ENCODE assay signal across 8 cellular contexts in the genomic region with DNA sequence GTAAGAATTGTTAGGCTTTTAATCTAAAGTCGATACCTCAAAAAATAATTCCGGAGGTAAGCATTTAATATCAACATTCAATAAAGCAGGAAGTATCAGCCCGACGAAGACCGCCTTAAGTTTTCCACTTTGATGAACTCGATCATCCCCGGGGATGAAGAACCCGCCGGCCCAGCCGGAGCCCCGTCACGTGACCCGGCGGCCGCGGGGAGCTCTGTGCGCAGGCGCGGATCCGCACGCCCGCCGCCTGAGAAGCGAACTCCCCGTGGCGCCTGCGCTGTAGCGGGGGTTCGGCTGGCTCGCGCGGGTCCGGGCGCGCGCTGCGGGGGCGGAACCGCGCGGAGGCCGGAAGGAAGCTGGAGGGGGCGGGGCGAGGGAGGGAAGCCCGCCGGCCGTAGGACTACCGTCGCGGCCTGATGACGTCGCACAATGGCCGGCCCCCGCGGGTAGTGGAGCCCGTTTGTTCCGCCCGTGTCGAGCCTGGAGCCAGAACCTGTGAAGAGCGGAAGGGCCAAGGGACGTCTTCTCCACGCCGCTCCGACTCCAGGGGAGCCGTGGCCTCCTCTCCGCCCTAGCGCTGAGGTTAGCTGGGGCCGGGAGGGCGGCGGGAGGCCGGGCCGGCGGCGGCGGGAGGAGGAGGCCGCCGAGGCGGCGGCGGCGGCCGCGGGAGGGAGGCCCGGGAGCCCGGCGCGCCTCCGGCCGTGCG. TPM values are rescaled to one million over a fixed set of nuclear protein-coding genes. Genes with fewer than 3 reads are reported as not detected.
DNase-seq lines count a peak whose midpoint lies in the region; ATAC-seq, FAIRE-seq and TF ChIP-seq lines count a peak whose summit lies in the region.

Gene ZC3H18, plus strand, starts transcription at position 419 of the 706 bp plus-strand sequence. CDS start 6,721 bp downstream, outside the sequence.

- H2AFZ ChIP-seq in keratinocyte (ENCODE audit: control insufficient read depth, low read length), result peak within 1 kb of the TSS; percentile 92

- peaks cover 17% of the 10 kb centered on the region for H3K4me1 ChIP-seq in keratinocyte (ENCODE audit: control insufficient read depth, extremely low read depth, insufficient read depth, low read length)

- no peaks in the 10 kb centered on the region for H3K9me1 ChIP-seq in keratinocyte (ENCODE audit: control insufficient read depth, extremely low read depth, insufficient read depth, low read length)

- peak within 1 kb of the TSS; percentile 93 for H3K4me2 ChIP-seq in keratinocyte (ENCODE audit: control insufficient read depth, extremely low read depth, insufficient read depth, low read depth, low read length)

- dilution Hi-C loops in keratinocyte (cut with MboI; ENCODE audit: extremely low pct_ligation_motif_present, low sequenced_read_pairs), result no loop called here

- ATAC-seq in GM19043 (IDR thresholded peaks at IDR 0.05; ENCODE audit: low read depth, unreplicated experiment), result peak; percentile 75
- peak; percentile 77 for ATAC-seq in HG03354 (IDR thresholded peaks at IDR 0.05; ENCODE audit: poor library complexity, severe bottlenecking, unreplicated experiment)

- H4K20me1 ChIP-seq in keratinocyte (ENCODE audit: control insufficient read depth, extremely low read depth, insufficient read depth, low read length), result no peaks in the 10 kb centered on the region

- peaks cover under 1 to 1% of the 10 kb centered on the region in 2 experiments for H3K36me3 ChIP-seq in keratinocyte (ENCODE audit: control insufficient read depth in 2 of 2, extremely low read depth in 1 of 2, insufficient read depth in 2 of 2, low read length in 2 of 2)

- no peaks in the 10 kb centered on the region for H3K9me3 ChIP-seq in keratinocyte (ENCODE audit: control insufficient read depth, low read depth, low read length)

- TF ChIP-seq CTCF in keratinocyte (optimal IDR thresholded peaks at IDR 0.05 in 1 of 3, IDR thresholded peaks at IDR 0.05 in 1 of 3, conservative IDR thresholded peaks at IDR 0.05 in 1 of 3; ENCODE audit: extremely low read depth in 1 of 3, insufficient read depth in 2 of 3, low read length in 3 of 3), result no peak

- H3K4me3 ChIP-seq in keratinocyte (ENCODE audit: control insufficient read depth in 2 of 3, extremely low read depth in 1 of 3, insufficient read depth in 2 of 3, low read depth in 1 of 3, low read length in 3 of 3), result peak within 1 kb of the TSS; percentile 73 to 92 (median 88)

- peaks cover 44% of the 10 kb centered on the region for H3K79me2 ChIP-seq in keratinocyte (ENCODE audit: control insufficient read depth, insufficient read depth, low read length)

- peak within 1 kb of the TSS; percentile 85 for H3K9ac ChIP-seq in keratinocyte (ENCODE audit: control insufficient read depth, extremely low read depth, insufficient read depth, low read length)

- peak within 1 kb of the TSS; percentile 71 for H3K27ac ChIP-seq in keratinocyte (ENCODE audit: control insufficient read depth, insufficient read depth, low read length)

- H3K27me3 ChIP-seq in keratinocyte (ENCODE audit: control insufficient read depth, extremely low read depth, insufficient read depth, low read length), result no peaks in the 10 kb centered on the region

- peak; percentile 100 for DNase-seq in AG08396 (ENCODE audit: low spot score)
- peak; percentile 90 for DNase-seq in NCI-H460 (ENCODE audit: extremely low read depth, low read depth)
- DNase-seq in activated CD4-positive, CD25-positive, alpha-beta regulatory T cell treated with anti-CD3 and anti-CD28 coated beads, Interleukin-2, amount 50 U/mL, for 72 hours, result peak; percentile 98
- DNase-seq in cerebellar cortex (ENCODE audit: low spot score), result peak; percentile 91
- DNase-seq in keratinocyte (ENCODE audit: low read depth, low spot score), result peak; percentile 56
- DNase-seq in stimulated activated CD4-positive, alpha-beta T cell treated with anti-CD3 and anti-CD28 coated beads, Interleukin-12 subunit alpha, Interleukin-12 subunit beta, amount 100 ng/mL, for 48 hours (ENCODE audit: low read depth in 2 of 3, low spot score in 1 of 3), result peak; percentile 93 to 97 (median 94)

- FAIRE-seq in keratinocyte (lab: Jason Lieb, UNC), result no peak

RNA-seq across cellular contexts. Expression of gene ZC3H18, which starts in this region (rescaled TPM):
- total RNA-seq in NCI-H460 (2014; rRNA removed; shearing (Covaris generic)), result 12.8 and 13.6 TPM in 2 replicates
- 23.9 and 28.3 TPM in 2 replicates for polyA plus RNA-seq in NCI-H460 (2014; cell fraction: nucleus; rRNA removed)
- polyA plus RNA-seq in keratinocyte, result 6.0 to 18.4 TPM (median 7.5 TPM) in 3 replicates
- 41.9 TPM for polyA plus RNA-seq in keratinocyte (2011; ENCODE audit: low read depth)
- polyA plus RNA-seq in keratinocyte (2011; cell fraction: cytosol; rRNA removed), result 7.9 and 14.1 TPM in 2 replicates
- polyA plus RNA-seq in keratinocyte (2011; cell fraction: nucleus; rRNA removed), result 35.2 and 35.5 TPM in 2 replicates
- 19.7 and 27.8 TPM in 2 replicates for polyA plus RNA-seq in keratinocyte (2012; ENCODE audit: low replicate concordance)
- 5.9 to 16.2 TPM (median 6.5 TPM) in 3 replicates for polyA minus RNA-seq in keratinocyte
- 12.9 TPM for polyA minus RNA-seq in keratinocyte (2011; cell fraction: cytosol; rRNA and poly(A)+ RNA removed)
- polyA minus RNA-seq in keratinocyte (2011; cell fraction: nucleus; rRNA and poly(A)+ RNA removed), result 14.8 and 14.9 TPM in 2 replicates

Comparison
In these comparisons a context has a peak if more than half of its experiments do, and no peak if none do; other contexts are left out.
1. Peak in every context shown above with its lines: DNase-seq, ATAC-seq, H3K4me3 ChIP-seq and H3K27ac ChIP-seq.